In genomic region chr1:116489231-116489697, GRCh38 we compare ENCODE assay signal across 11 cellular contexts.
DNase-seq lines count a peak whose midpoint lies in the region; ATAC-seq, FAIRE-seq and TF ChIP-seq lines count a peak whose summit lies in the region.
"Had no signal": no experiment of that assay in that cellular context is flagged by ENCODE, and none has a peak within 500 bp of the region (broad histone marks: within the 10 kb centered on the region; RNA-seq: fewer than 3 reads in every experiment).

No MANE protein-coding gene starts in this region.

- peak; percentile 97 for DNase-seq in M059J (ENCODE audit: low read depth)
- DNase-seq in endothelial cell of umbilical vein (ENCODE audit: low read depth, low spot score): peak; percentile 84
- peak; percentile 90 for DNase-seq in pons (ENCODE audit: low spot score)
- no peak for DNase-seq in DMS 273 (lab: John Stamatoyannopoulos, UW; ENCODE audit: unreplicated experiment)
- no peak for DNase-seq in posterior vena cava (ENCODE audit: low spot score)
- DNase-seq in NCI-H345 (lab: John Stamatoyannopoulos, UW): no peak
- DNase-seq in RPMI8226: no peak
- DNase-seq: left ventricle myocardium inferior, OCI-M1 had no signal

- H3K27me3 ChIP-seq in endothelial cell of umbilical vein (ENCODE audit: control insufficient read depth in 2 of 2, insufficient read depth in 2 of 2, low read length in 2 of 2): no peaks in the 10 kb centered on the region

- no peak overlapping the region for H3K9ac ChIP-seq in endothelial cell of umbilical vein (replicated peaks; ENCODE audit: extremely low read depth, insufficient read depth, low read length)

- H4K20me1 ChIP-seq in endothelial cell of umbilical vein (replicated peaks; ENCODE audit: control insufficient read depth, extremely low read depth, insufficient read depth, low read length): no peaks in the 10 kb centered on the region

- no peaks in the 10 kb centered on the region for H3K9me3 ChIP-seq in endothelial cell of umbilical vein (replicated peaks; ENCODE audit: control insufficient read depth, insufficient read depth, low read length)
- H3K9me3 ChIP-seq: left ventricle myocardium inferior had no signal

- peak overlapping the region; percentile 66 for H3K27ac ChIP-seq in endothelial cell of umbilical vein (ENCODE audit: insufficient read depth, low read depth, low read length)
- H3K27ac ChIP-seq: coronary artery, left ventricle myocardium inferior had no signal

- BruUV-seq in endothelial cell of umbilical vein (replicated peaks; lab: Mats Ljungman, UMichigan): no TSS peak

- POLR2A ChIA-PET in endothelial cell of umbilical vein (lab: Charles Lee): no interaction called here

- H3K9me1 ChIP-seq in endothelial cell of umbilical vein (replicated peaks; ENCODE audit: control insufficient read depth, extremely low read depth, insufficient read depth, low read length): no peaks in the 10 kb centered on the region

- intact Hi-C loops in endothelial cell of umbilical vein (cut with micrococcal nuclease) (loop anchor here (1.0 kb wide), 1 partner anchor 111 kb away; no protein-coding TSS in a partner anchor), posterior vena cava (cut with DNase I) (loop anchor here (5.0 to 10.0 kb wide), 2 partner anchors 124 to 127 kb away; no protein-coding TSS in a partner anchor)

- no peak for TF ChIP-seq POLR2A in endothelial cell of umbilical vein (IDR thresholded peaks at IDR 0.05; ENCODE audit: low read depth, low read length)

- H3K79me2 ChIP-seq in endothelial cell of umbilical vein (ENCODE audit: control insufficient read depth, insufficient read depth, low read length): no peaks in the 10 kb centered on the region

- peaks cover 36% of the 10 kb centered on the region for H3K4me1 ChIP-seq in endothelial cell of umbilical vein (ENCODE audit: control insufficient read depth, extremely low read depth, insufficient read depth, low read length)

- H2AFZ ChIP-seq in endothelial cell of umbilical vein (ENCODE audit: low read depth, low read length): no peak overlapping the region

- H3K36me3 ChIP-seq in endothelial cell of umbilical vein (ENCODE audit: control insufficient read depth in 2 of 2, extremely low read depth in 1 of 2, insufficient read depth in 2 of 2, low read length in 2 of 2): no peaks in the 10 kb centered on the region
- H3K36me3 ChIP-seq: left ventricle myocardium inferior had no signal

- peak overlapping the region; percentile 22 for H3K4me2 ChIP-seq in endothelial cell of umbilical vein (ENCODE audit: insufficient read depth, low read length)

- no peak for TF ChIP-seq CTCF in endothelial cell of umbilical vein (IDR thresholded peaks at IDR 0.05; ENCODE audit: extremely low read depth in 1 of 2, insufficient read depth in 1 of 2, low read depth in 1 of 2, low read length in 2 of 2)

- peak; percentile 52 for ATAC-seq in GM18861 (IDR thresholded peaks at IDR 0.05; ENCODE audit: unreplicated experiment)

- no peak overlapping the region for H3K4me3 ChIP-seq in endothelial cell of umbilical vein (replicated peaks in 1 of 3; ENCODE audit: insufficient read depth in 1 of 3, low read depth in 1 of 3, low read length in 3 of 3)
- H3K4me3 ChIP-seq: coronary artery, left ventricle myocardium inferior had no signal

- CTCF ChIA-PET in endothelial cell of umbilical vein (lab: Charles Lee): interaction anchor here (1.0 to 8.2 kb wide), 3 partner anchors 10 to 350 kb away, joined by 3 to 161 read pairs (median 19); no protein-coding TSS in a partner anchor

- FAIRE-seq in endothelial cell of umbilical vein (lab: Jason Lieb, UNC): peak; percentile 84

- dilution Hi-C loops in endothelial cell of umbilical vein (cut with MboI; ENCODE audit: extremely low pct_ligation_motif_present, low sequenced_read_pairs): loop anchor here (25.0 kb wide), 1 partner anchor 102 kb away; no protein-coding TSS in a partner anchor

TF ChIP-seq in endothelial cell of umbilical vein, 7 proteins besides CTCF, POLR2A, EP300 and RAD21:
- peak; percentile 34 for TF ChIP-seq MYC (IDR thresholded peaks at IDR 0.05; ENCODE audit: low read depth, low read length)
- TF ChIP-seq POLR2AphosphoS5 (IDR thresholded peaks at IDR 0.05; ENCODE audit: insufficient read depth, low read depth, low read length): peak; percentile 71
- TF ChIP-seq GATA2 (IDR thresholded peaks at IDR 0.05; ENCODE audit: insufficient read depth, insufficient read length, low read depth, low read length): peak; percentile 69
- no peak for TF ChIP-seq EZH2 (IDR thresholded peaks at IDR 0.05; ENCODE audit: borderline replicate concordance, low read depth, low read length, severe bottlenecking)
- TF ChIP-seq FOS (IDR thresholded peaks at IDR 0.05; ENCODE audit: borderline replicate concordance, insufficient read depth, low read length): peak; percentile 94
- TF ChIP-seq MAX (IDR thresholded peaks at IDR 0.05; ENCODE audit: insufficient read depth, insufficient read length): peak; percentile 66
- TF ChIP-seq JUN (IDR thresholded peaks at IDR 0.05; ENCODE audit: borderline replicate concordance, insufficient read depth, insufficient read length, low read depth): peak; percentile 85

Comparison
In these comparisons a context has a peak if more than half of its experiments do, and no peak if none do; other contexts are left out.
1. DNase-seq: peak in M059J (single experiment), endothelial cell of umbilical vein (single experiment) and pons (single experiment); none in DMS 273 (single experiment), posterior vena cava (single experiment), NCI-H345 (single experiment) and RPMI8226 (single experiment).